In genomic region chr6:81669445-81669844, GRCh38 we compare ENCODE assay signal across 19 cellular contexts.
"Had no signal": no experiment of that assay in that cellular context is flagged by ENCODE, and none has a peak within 500 bp of the region (broad histone marks: within the 10 kb centered on the region; RNA-seq: fewer than 3 reads in every experiment).

No MANE protein-coding gene starts in this region.

- H3K4me1 ChIP-seq: esophagus muscularis mucosa, lower lobe of right lung had no signal

- H3K27ac ChIP-seq: coronary artery, dorsolateral prefrontal cortex, esophagus muscularis mucosa, gastrocnemius medialis, lower lobe of right lung had no signal

- H3K36me3 ChIP-seq: esophagus muscularis mucosa, gastrocnemius medialis, heart right ventricle, lower lobe of right lung had no signal

- H3K27me3 ChIP-seq: esophagus muscularis mucosa, gastrocnemius medialis, heart right ventricle had no signal

- H3K4me3 ChIP-seq: coronary artery, dorsolateral prefrontal cortex, esophagus muscularis mucosa, gastrocnemius medialis, heart right ventricle, lower lobe of right lung, mucosa of descending colon had no signal

- ATAC-seq: gastrocnemius medialis, left colon, left lobe of liver, lower lobe of right lung, mucosa of descending colon had no signal

- H3K9me3 ChIP-seq: esophagus muscularis mucosa, gastrocnemius medialis, lower lobe of right lung, mucosa of descending colon had no signal

- DNase-seq: dermis blood vessel endothelial cell; dorsolateral prefrontal cortex; effector CD4-positive, alpha-beta T cell; effector memory CD4-positive, alpha-beta T cell; foreskin fibroblast; foreskin melanocyte; gastrocnemius medialis; glutamatergic neuron; head of caudate nucleus; hippocampal formation; kidney glomerular epithelial cell; left colon; lower lobe of right lung; mesenchymal stem cell; mucosa of descending colon had no signal
